In the genomic region with DNA sequence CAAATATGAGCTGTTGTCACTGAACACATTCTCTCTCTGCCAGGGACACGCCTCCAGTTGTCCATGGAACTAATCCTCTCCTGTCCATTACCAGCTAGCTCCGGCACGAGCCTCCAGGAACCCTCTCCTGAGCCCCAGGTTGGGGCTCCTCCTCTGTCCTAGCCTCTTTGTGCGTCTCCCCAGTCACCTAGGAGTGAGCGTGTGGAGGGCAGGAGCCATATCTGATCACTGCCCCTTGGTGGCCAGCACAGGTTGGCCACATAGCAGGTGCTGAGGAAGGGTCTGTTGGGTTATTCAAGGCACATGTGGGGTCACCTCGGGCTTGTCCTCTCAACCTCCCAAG, we compare ENCODE assay signal across 12 cellular contexts. TPM values are rescaled to one million over a fixed set of nuclear protein-coding genes. Genes with fewer than 3 reads are reported as not detected.
A peak's percentile ranks its signal among the peaks of the same experiment; 100 is the strongest.
DNase-seq lines count a peak whose midpoint lies in the region; ATAC-seq, FAIRE-seq and TF ChIP-seq lines count a peak whose summit lies in the region.
"Had no signal": no experiment of that assay in that cellular context is flagged by ENCODE, and none has a peak within 500 bp of the region (broad histone marks: within the 10 kb centered on the region; RNA-seq: fewer than 3 reads in every experiment).

No MANE protein-coding gene starts in this region.

- intact Hi-C loops in CD4-positive, alpha-beta T cell (cut with DNase I, micrococcal nuclease): loop anchor here in 1 of 2 experiments (5.0 kb wide), 1 partner anchor 215 kb away; a partner anchor contains a TSS

- CTCF ChIA-PET in CD4-positive, alpha-beta T cell (lab: Charles Lee): no interaction called here

- no peak for TF ChIP-seq CTCF in CD4-positive, alpha-beta T cell (IDR thresholded peaks at IDR 0.05)
- TF ChIP-seq CTCF in glutamatergic neuron (IDR thresholded peaks at IDR 0.05; ENCODE audit: partially characterized antibody, unreplicated experiment): no peak
- no peak for TF ChIP-seq CTCF in foreskin keratinocyte (conservative IDR thresholded peaks at IDR 0.05)

- no peak for FAIRE-seq in RCC 7860 (lab: Jason Lieb, UNC)

- H3K27ac ChIP-seq in CD4-positive, alpha-beta T cell (ENCODE audit: low read depth, low read length): no peak overlapping the region
- no peak overlapping the region for H3K27ac ChIP-seq in foreskin keratinocyte
- H3K27ac ChIP-seq: hepatocyte, testis had no signal

- no peaks in the 10 kb centered on the region for H3K27me3 ChIP-seq in CD4-positive, alpha-beta T cell (ENCODE audit: control insufficient read depth, insufficient read depth, low read length)
- no peaks in the 10 kb centered on the region for H3K27me3 ChIP-seq in foreskin keratinocyte
- H3K27me3 ChIP-seq: hepatocyte, testis had no signal

- H3K27me3 Mint-ChIP-seq in CD4-positive, alpha-beta T cell: no peaks in the 10 kb centered on the region
- H3K27me3 Mint-ChIP-seq in IgD-negative memory B cell: no peaks in the 10 kb centered on the region
- H3K27me3 Mint-ChIP-seq in glutamatergic neuron (ENCODE audit: unreplicated experiment): peaks cover 6% of the 10 kb centered on the region

- POLR2A ChIA-PET in CD4-positive, alpha-beta T cell (lab: Charles Lee): interaction anchor here (0.8 to 3.1 kb wide), 2 partner anchors 10 to 20 kb away, joined by 5 to 18 read pairs; a partner anchor contains a TSS

- peaks cover 82% of the 10 kb centered on the region for H3K36me3 Mint-ChIP-seq in CD4-positive, alpha-beta T cell (ENCODE audit: low read depth)
- H3K36me3 Mint-ChIP-seq in IgD-negative memory B cell: peaks cover 14% of the 10 kb centered on the region
- no peaks in the 10 kb centered on the region for H3K36me3 Mint-ChIP-seq in glutamatergic neuron (ENCODE audit: unreplicated experiment)

- H3K9me3 ChIP-seq in CD4-positive, alpha-beta T cell (ENCODE audit: control insufficient read depth, low read length): no peaks in the 10 kb centered on the region
- H3K9me3 ChIP-seq: testis had no signal

- DNase-seq in CD4-positive, alpha-beta T cell: no peak
- DNase-seq in glutamatergic neuron: no peak
- DNase-seq in foreskin keratinocyte: no peak
- DNase-seq in RCC 7860 (ENCODE audit: low spot score): no peak
- DNase-seq: activated CD4-positive, CD25-positive, alpha-beta regulatory T cell treated with anti-CD3 and anti-CD28 coated beads, Interleukin-2, amount 50 U/mL, for 72 hours; activated naive CD4-positive, alpha-beta T cell treated with Interleukin-2 at 50 U/mL for 16 hours; NCI-H1048; testis had no signal

- H3K4me3 Mint-ChIP-seq in CD4-positive, alpha-beta T cell: peak overlapping the region; percentile 30
- H3K4me3 Mint-ChIP-seq in IgD-negative memory B cell (peak overlapping the region; percentile 97 to 99 (median 98)), glutamatergic neuron (ENCODE audit: unreplicated experiment) (peak overlapping the region; percentile 34)

- H3K27ac Mint-ChIP-seq in CD4-positive, alpha-beta T cell: peak overlapping the region; percentile 44
- H3K27ac Mint-ChIP-seq in IgD-negative memory B cell: peak overlapping the region; percentile 98 to 100 (median 99)
- no peak overlapping the region for H3K27ac Mint-ChIP-seq in glutamatergic neuron (ENCODE audit: unreplicated experiment)

- H3K4me1 Mint-ChIP-seq in CD4-positive, alpha-beta T cell (ENCODE audit: low read depth): peaks cover 45% of the 10 kb centered on the region
- H3K4me1 Mint-ChIP-seq in IgD-negative memory B cell (peaks cover 30 to 37% (median 35%) of the 10 kb centered on the region in 3 donors), glutamatergic neuron (ENCODE audit: low read depth, unreplicated experiment) (peaks cover 17% of the 10 kb centered on the region)

- H3K9me3 Mint-ChIP-seq in CD4-positive, alpha-beta T cell: no peaks in the 10 kb centered on the region
- H3K9me3 Mint-ChIP-seq in IgD-negative memory B cell: no peaks in the 10 kb centered on the region
- peaks cover 9% of the 10 kb centered on the region for H3K9me3 Mint-ChIP-seq in glutamatergic neuron (ENCODE audit: unreplicated experiment)

- no peaks in the 10 kb centered on the region for H3K4me1 ChIP-seq in foreskin keratinocyte

- no peak for ATAC-seq in CD4-positive, alpha-beta T cell (ENCODE audit: poor library complexity)
- ATAC-seq in foreskin keratinocyte (no peak), GM18858 (IDR thresholded peaks at IDR 0.05; ENCODE audit: unreplicated experiment) (no peak)
- ATAC-seq: left lobe of liver had no signal

RNA-seq across cellular contexts. Expression of a gene that starts 2.5 kb away (rescaled TPM):
- total RNA-seq in CD4-positive, alpha-beta T cell: 10 to 100 TPM; 89.1 to 96.8 TPM
- polyA plus RNA-seq in IgD-negative memory B cell (61.2 TPM), foreskin keratinocyte (14.5 and 17.8 TPM in 2 replicates)
- total RNA-seq in glutamatergic neuron (ENCODE audit: unreplicated experiment) (54.7 TPM), foreskin keratinocyte (11.7 and 17.9 TPM in 2 replicates)

RNA-seq across cellular contexts. Expression of a gene that starts 9.7 kb away (rescaled TPM):
- total RNA-seq in CD4-positive, alpha-beta T cell: 10 to 100 TPM; 53.0 to 53.3 TPM
- polyA plus RNA-seq in IgD-negative memory B cell (95.5 TPM), foreskin keratinocyte (69.6 and 75.9 TPM in 2 replicates)
- total RNA-seq in glutamatergic neuron (ENCODE audit: unreplicated experiment) (32.9 TPM), foreskin keratinocyte (74.4 and 76.2 TPM in 2 replicates)

RNA-seq across cellular contexts. Expression of a gene that starts 9.9 kb away (rescaled TPM):
- total RNA-seq in CD4-positive, alpha-beta T cell: 1,000 to 10,000 TPM; 1,937 to 1,976 TPM
- 1,422 TPM for polyA plus RNA-seq in IgD-negative memory B cell
- total RNA-seq in glutamatergic neuron (ENCODE audit: unreplicated experiment): 560 TPM
- 865 and 882 TPM in 2 replicates for total RNA-seq in foreskin keratinocyte
- polyA plus RNA-seq in foreskin keratinocyte: 1,043 and 1,081 TPM in 2 replicates

RNA-seq across cellular contexts. Expression of a gene that starts 14.4 kb away (rescaled TPM):
- total RNA-seq in CD4-positive, alpha-beta T cell: 1 to 10 TPM; 9.0 to 9.5 TPM
- polyA plus RNA-seq in IgD-negative memory B cell (20.2 TPM), foreskin keratinocyte (19.8 and 21.8 TPM in 2 replicates)
- total RNA-seq in glutamatergic neuron (ENCODE audit: unreplicated experiment) (4.1 TPM), foreskin keratinocyte (15.4 and 15.9 TPM in 2 replicates)

RNA-seq across cellular contexts. Expression of a gene that starts 20.2 kb away (rescaled TPM):
- total RNA-seq in CD4-positive, alpha-beta T cell: 10 to 100 TPM; 20.0 to 20.4 TPM
- polyA plus RNA-seq in IgD-negative memory B cell: 18.2 TPM
- total RNA-seq in glutamatergic neuron (ENCODE audit: unreplicated experiment): 241 TPM
- 8.2 and 12.7 TPM in 2 replicates for total RNA-seq in foreskin keratinocyte
- polyA plus RNA-seq in foreskin keratinocyte: 12.6 and 16.5 TPM in 2 replicates

Comparison
In these comparisons a context has a peak if more than half of its experiments do, and no peak if none do; other contexts are left out.
1. H3K4me3 Mint-ChIP-seq: peak in every context shown above with its lines; median percentile 98 in IgD-negative memory B cell; 34 in glutamatergic neuron; 30 in CD4-positive, alpha-beta T cell.